ENCODE assay signal across 6 cellular contexts in the genomic region with DNA sequence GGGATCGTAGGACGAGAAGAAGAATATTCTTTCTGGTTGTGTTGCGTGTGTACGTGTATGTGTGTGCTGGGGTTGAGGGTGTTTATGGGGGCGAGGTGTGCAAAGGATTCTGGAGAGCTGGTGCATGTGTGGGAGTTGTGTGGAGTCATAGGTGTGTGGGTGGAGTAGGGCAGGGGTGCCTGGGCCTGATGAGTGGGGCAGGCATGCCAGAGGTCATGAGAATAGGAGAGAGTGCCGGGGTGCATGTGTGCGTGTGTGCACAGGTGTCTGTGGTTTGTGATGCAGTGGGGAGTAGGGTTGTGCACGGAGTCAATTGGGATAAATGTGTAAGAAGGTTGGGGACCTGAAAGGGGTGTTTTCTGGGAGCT. TPM values are rescaled to one million over a fixed set of nuclear protein-coding genes. Genes with fewer than 3 reads are reported as not detected.
A peak's percentile ranks its signal among the peaks of the same experiment; 100 is the strongest.
DNase-seq lines count a peak whose midpoint lies in the region; ATAC-seq and FAIRE-seq lines count a peak whose summit lies in the region.

No MANE protein-coding gene starts in this region.

- H3K4me2 ChIP-seq in neuronal stem cell (ENCODE audit: insufficient read depth, low read length, poor library complexity, severe bottlenecking): peak overlapping the region; percentile 82

- H3K18ac ChIP-seq in neuronal stem cell (ENCODE audit: low read length): peak overlapping the region; percentile 82

- peak overlapping the region; percentile 88 for H3K9ac ChIP-seq in neuronal stem cell (ENCODE audit: low read depth, low read length, poor library complexity)

- H3K27me3 ChIP-seq in neuronal stem cell (ENCODE audit: control insufficient read depth in 3 of 3, insufficient read depth in 3 of 3, low read depth in 1 of 3, low read length in 3 of 3): peaks cover 0 to 3% (median 0%) of the 10 kb centered on the region in 3 experiments

- H4K91ac ChIP-seq in neuronal stem cell (ENCODE audit: low read depth, low read length, poor library complexity): no peak overlapping the region

- H4K8ac ChIP-seq in neuronal stem cell (ENCODE audit: low read depth, low read length): no peak overlapping the region

- H2BK120ac ChIP-seq in neuronal stem cell (ENCODE audit: low read depth, low read length): no peak overlapping the region

- no peaks in the 10 kb centered on the region for H3K9me3 ChIP-seq in neuronal stem cell (replicated peaks in 1 of 2; ENCODE audit: control insufficient read depth in 2 of 2, insufficient read depth in 1 of 2, low read depth in 1 of 2, low read length in 2 of 2)

- no peak overlapping the region for H2BK12ac ChIP-seq in neuronal stem cell (ENCODE audit: low read length)

- ATAC-seq in GM19463 (IDR thresholded peaks at IDR 0.05; ENCODE audit: unreplicated experiment): no peak

- FAIRE-seq in HTR-8/SVneo (lab: Jason Lieb, UNC): peak; percentile 70

- no peak overlapping the region for H2AK5ac ChIP-seq in neuronal stem cell (ENCODE audit: low read depth, low read length)

- H2BK15ac ChIP-seq in neuronal stem cell (ENCODE audit: low read length): no peak overlapping the region

- no peak overlapping the region for H2BK5ac ChIP-seq in neuronal stem cell (ENCODE audit: low read length)

- no CpG with 5 or more reads among the region's 8 CpGs for WGBS in neuronal stem cell (ENCODE audit: extremely low coverage in 2 of 2, insufficient read length in 2 of 2, insufficient replicate concordance in 1 of 2), 2 donors

- H3K36me3 ChIP-seq in neuronal stem cell (replicated peaks in 1 of 2; ENCODE audit: control insufficient read depth in 2 of 2, insufficient read depth in 2 of 2, low read length in 2 of 2): peaks cover 0 to 13% of the 10 kb centered on the region in 2 donors

- DNase-seq in HTR-8/SVneo (ENCODE audit: insufficient read length, low spot score) (no peak), caudate nucleus (lab: John Stamatoyannopoulos, UW) (peak in 28 of 61 donors; percentile 3 to 75 (median 30)), neuronal stem cell (ENCODE audit: low spot score) (no peak), NOMO-1 treated with dmso at 0.1 percent for 144 hours (lab: John Stamatoyannopoulos, UW; ENCODE audit: unreplicated experiment) (no peak), NOMO-1 (lab: John Stamatoyannopoulos, UW; ENCODE audit: unreplicated experiment in 2 of 2) (no peak)

- no peak overlapping the region for H3K4ac ChIP-seq in neuronal stem cell (ENCODE audit: low read length)

- H3K79me1 ChIP-seq in neuronal stem cell (ENCODE audit: low read depth, low read length): no peaks in the 10 kb centered on the region

- no peak overlapping the region for H3K23ac ChIP-seq in neuronal stem cell (ENCODE audit: low read depth, low read length, poor library complexity)

- H3K27ac ChIP-seq in caudate nucleus (ENCODE audit: low read depth, low read length): peak overlapping the region; percentile 87
- H3K27ac ChIP-seq in neuronal stem cell (replicated peaks; ENCODE audit: low read length): no peak overlapping the region

- H3K4me3 ChIP-seq in neuronal stem cell (ENCODE audit: low read length in 2 of 2): peak overlapping the region in 1 of 2 donors; percentile 87

- peaks cover 0 to 7% of the 10 kb centered on the region in 2 donors for H3K4me1 ChIP-seq in neuronal stem cell (ENCODE audit: control insufficient read depth in 2 of 2, insufficient read depth in 1 of 2, low read depth in 1 of 2, low read length in 2 of 2)

- H2AFZ ChIP-seq in neuronal stem cell (ENCODE audit: low read length): no peak overlapping the region

- H3K14ac ChIP-seq in neuronal stem cell (ENCODE audit: low read length): no peak overlapping the region

RNA-seq across cellular contexts. Expression of gene TMEM91, which starts 0.6 kb away (rescaled TPM):
- 8.6 TPM for polyA plus RNA-seq in neuronal stem cell (2013, experiment 1 of 2)
- 8.3 TPM for polyA plus RNA-seq in neuronal stem cell (2013, experiment 2 of 2)

RNA-seq across cellular contexts. Expression of gene B9D2, which starts 13.0 kb away (rescaled TPM):
- 6.5 TPM for polyA plus RNA-seq in neuronal stem cell (2013, experiment 1 of 2)
- 6.0 TPM for polyA plus RNA-seq in neuronal stem cell (2013, experiment 2 of 2)

RNA-seq across cellular contexts. Expression of gene EXOSC5, which starts 20.2 kb away (rescaled TPM):
- 9.1 TPM for polyA plus RNA-seq in neuronal stem cell (2013, experiment 1 of 2)
- 9.4 TPM for polyA plus RNA-seq in neuronal stem cell (2013, experiment 2 of 2)

RNA-seq across cellular contexts. Expression of gene BCKDHA, which starts 20.6 kb away (rescaled TPM):
- 26.5 TPM for polyA plus RNA-seq in neuronal stem cell (2013, experiment 1 of 2)
- 29.7 TPM for polyA plus RNA-seq in neuronal stem cell (2013, experiment 2 of 2)

RNA-seq across cellular contexts. Expression of gene TGFB1, which starts 23.3 kb away (rescaled TPM):
- polyA plus RNA-seq in neuronal stem cell (2013, experiment 1 of 2): 6.1 TPM
- polyA plus RNA-seq in neuronal stem cell (2013, experiment 2 of 2): 6.1 TPM
